ENCODE assay signal across 21 cellular contexts in the genomic region with DNA sequence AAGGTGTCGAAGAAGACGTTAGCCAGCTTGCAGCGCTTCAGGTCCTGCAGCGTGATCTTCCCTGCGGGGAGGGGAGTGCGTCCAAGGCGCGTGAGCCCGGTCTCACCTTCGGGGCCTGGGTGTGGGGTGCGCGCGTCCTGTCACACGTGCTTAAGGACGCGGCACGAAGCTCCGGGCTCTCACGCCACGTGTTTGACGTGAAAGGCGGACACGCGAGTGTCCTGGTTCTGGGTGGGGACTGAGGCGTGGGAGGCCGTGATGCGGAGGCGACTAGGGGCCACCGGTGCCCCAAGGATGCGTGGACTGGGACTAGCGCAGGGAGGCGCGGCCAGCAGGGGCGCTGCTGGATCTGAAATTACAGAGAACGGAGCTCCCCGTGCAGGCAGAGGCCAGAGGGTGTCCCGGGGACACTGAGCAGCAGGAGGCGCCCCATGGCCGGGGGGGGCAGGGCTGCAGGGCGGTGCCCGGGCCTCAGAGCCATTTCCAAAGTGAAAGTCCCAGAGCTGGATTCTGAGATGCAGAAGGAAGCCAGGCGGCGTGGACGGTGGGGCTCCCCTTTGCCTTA. TPM values are rescaled to one million over a fixed set of nuclear protein-coding genes. Genes with fewer than 3 reads are reported as not detected.
A peak's percentile ranks its signal among the peaks of the same experiment; 100 is the strongest.
DNase-seq lines count a peak whose midpoint lies in the region; ATAC-seq lines count a peak whose summit lies in the region.
"Had no signal": no experiment of that assay in that cellular context is flagged by ENCODE, and none has a peak within 500 bp of the region (broad histone marks: within the 10 kb centered on the region; RNA-seq: fewer than 3 reads in every experiment).

No MANE protein-coding gene starts in this region.

- H3K4me1 ChIP-seq in mesendoderm (ENCODE audit: control insufficient read depth, low read depth, low read length), result no peaks in the 10 kb centered on the region
- H3K4me1 ChIP-seq: body of pancreas had no signal

- no peak overlapping the region for H3K56ac ChIP-seq in mesendoderm (ENCODE audit: low read length)

- no peak overlapping the region for H3K27ac ChIP-seq in mesendoderm (ENCODE audit: low read depth, low read length)
- H3K27ac ChIP-seq: BLaER1 treated with 17β-estradiol and CSF1 and Interleukin-3, amounts not matched to agents 10 nM and 100 nM; body of pancreas; ovary; SK-N-MC had no signal

- no peak overlapping the region for H3K9ac ChIP-seq in mesendoderm (ENCODE audit: low read length)
- H3K9ac ChIP-seq: BLaER1 treated with 17β-estradiol and CSF1 and Interleukin-3, amounts not matched to agents 10 nM and 100 nM had no signal

- no CpG with 5 or more reads among the region's 44 CpGs for WGBS in mesendoderm (ENCODE audit: extremely low coverage, insufficient coverage, low lambda C conversion rate)

- H3K4me3 ChIP-seq in mesendoderm (ENCODE audit: low read length), result no peak overlapping the region
- H3K4me3 ChIP-seq: BLaER1 treated with 17β-estradiol and CSF1 and Interleukin-3, amounts not matched to agents 10 nM and 100 nM; body of pancreas; GM12878; ovary; SK-N-MC had no signal

- no peak overlapping the region for H2BK15ac ChIP-seq in mesendoderm (replicated peaks; ENCODE audit: low read depth)

- H3K79me1 ChIP-seq in mesendoderm (ENCODE audit: low read length), result no peaks in the 10 kb centered on the region

- no peak overlapping the region for H3K23ac ChIP-seq in mesendoderm (ENCODE audit: low read length)

- no peak overlapping the region for H2BK120ac ChIP-seq in mesendoderm (ENCODE audit: low read depth, low read length)

- no peak overlapping the region for H3K4me2 ChIP-seq in mesendoderm (ENCODE audit: low read length)
- H3K4me2 ChIP-seq: BLaER1 treated with 17β-estradiol and CSF1 and Interleukin-3, amounts not matched to agents 10 nM and 100 nM had no signal

- no peaks in the 10 kb centered on the region for H3K79me2 ChIP-seq in mesendoderm (ENCODE audit: control insufficient read depth, insufficient read depth, low read length)

- no peak overlapping the region for H2AK5ac ChIP-seq in mesendoderm (ENCODE audit: low read length)

- no peak overlapping the region for H4K5ac ChIP-seq in mesendoderm (ENCODE audit: low read length)

- no peak overlapping the region for H4K8ac ChIP-seq in mesendoderm (ENCODE audit: low read depth, low read length)

- H3K36me3 ChIP-seq in mesendoderm (ENCODE audit: control insufficient read depth, insufficient read depth, low read length), result peaks cover 1% of the 10 kb centered on the region
- H3K36me3 ChIP-seq: ovary had no signal

- intact Hi-C loops in Right ventricle myocardium superior (cut with DNase I), result no loop called here
- intact Hi-C loops in cardiac septum (cut with DNase I), result no loop called here

- no peaks in the 10 kb centered on the region for H3K27me3 ChIP-seq in mesendoderm (ENCODE audit: insufficient read depth, low read length, poor library complexity)
- H3K27me3 ChIP-seq: BLaER1 treated with 17β-estradiol and CSF1 and Interleukin-3, amounts not matched to agents 10 nM and 100 nM; body of pancreas; ovary had no signal

- ATAC-seq in Right ventricle myocardium superior (ENCODE audit: poor library complexity), result no peak
- ATAC-seq: activated naive CD8-positive, alpha-beta T cell treated with anti-CD3 and anti-CD28 coated beads, Interleukin-2, amount 50 U/mL, for 24 hours; body of pancreas; GM12878 had no signal

- H2BK5ac ChIP-seq in mesendoderm (ENCODE audit: low read length), result no peak overlapping the region

- no peak overlapping the region for H3K4ac ChIP-seq in mesendoderm (ENCODE audit: low read depth, low read length)

- DNase-seq in Right ventricle myocardium superior, result peak; percentile 31
- DNase-seq in cardiac septum (ENCODE audit: low spot score), result no peak
- peak; percentile 24 for DNase-seq in effector CD8-positive, alpha-beta T cell (lab: John Stamatoyannopoulos, UW)
- peak; percentile 38 for DNase-seq in mesendoderm
- DNase-seq in AML-193 (lab: John Stamatoyannopoulos, UW), result no peak
- no peak for DNase-seq in NCI-H82 treated with DMSO at 0.1 percent for 48 hours (lab: John Stamatoyannopoulos, UW; ENCODE audit: unreplicated experiment)
- DNase-seq in activated CD4-positive, alpha-beta T cell treated with anti-CD3 and anti-CD28 coated beads for 1 hour, result no peak
- no peak for DNase-seq in SKM-1 treated with dmso at 0.1 percent for 144 hours (lab: John Stamatoyannopoulos, UW; ENCODE audit: unreplicated experiment)
- DNase-seq: activated CD4-positive, alpha-beta T cell treated with anti-CD3 and anti-CD28 coated beads, Interleukin-2, amount 10 ng/mL, durations not matched to agents 7 days and 5 days; activated naive CD8-positive, alpha-beta T cell treated with anti-CD3 and anti-CD28 coated beads, Interleukin-2, amount 50 U/mL, for 24 hours; body of pancreas; erythroblast; foreskin fibroblast; NCI-H1048; NCI-H2029; NCI-H69; stimulated activated CD8-positive, alpha-beta memory T cell treated with anti-CD3 and anti-CD28 coated beads, Interleukin-4, amount 100 ng/mL, for 48 hours had no signal

- no peak overlapping the region for H3K18ac ChIP-seq in mesendoderm (ENCODE audit: low read length)

RNA-seq across cellular contexts. Expression of a gene that starts 20.3 kb away (rescaled TPM):
- 50.8 TPM for total RNA-seq in Right ventricle myocardium superior
- 35.3 TPM for total RNA-seq in cardiac septum
- polyA plus RNA-seq in mesendoderm (2013, experiment 1 of 2), result 38.4 TPM
- 38.5 TPM for polyA plus RNA-seq in mesendoderm (2013, experiment 2 of 2)

RNA-seq across cellular contexts. Expression of a gene that starts 47.8 kb away (rescaled TPM):
- total RNA-seq in Right ventricle myocardium superior (154 TPM), cardiac septum (128 TPM)
- 26.4 TPM for polyA plus RNA-seq in mesendoderm (2013, experiment 1 of 2)
- 27.4 TPM for polyA plus RNA-seq in mesendoderm (2013, experiment 2 of 2)

RNA-seq across cellular contexts. Expression of a gene that starts 57.7 kb away (rescaled TPM):
- total RNA-seq in Right ventricle myocardium superior, result 5.1 TPM
- total RNA-seq in cardiac septum, result 3.4 TPM
- polyA plus RNA-seq in mesendoderm (2013, experiment 1 of 2), result 24.1 TPM
- polyA plus RNA-seq in mesendoderm (2013, experiment 2 of 2), result 26.6 TPM

Comparison
In these comparisons a context has a peak if more than half of its experiments do, and no peak if none do; other contexts are left out.
1. DNase-seq: peak in Right ventricle myocardium superior (single experiment), effector CD8-positive, alpha-beta T cell (single experiment) and mesendoderm (single experiment); none in cardiac septum (single experiment), AML-193 (0 of 2), NCI-H82 treated with DMSO at 0.1 percent for 48 hours (single experiment), activated CD4-positive, alpha-beta T cell treated with anti-CD3 and anti-CD28 coated beads for 1 hour (single experiment) and SKM-1 treated with dmso at 0.1 percent for 144 hours (single experiment).